8 cellular contexts compared by ENCODE assay signal in genomic region chr11:121451982-121452608, GRCh38. TPM values are rescaled to one million over a fixed set of nuclear protein-coding genes. Genes with fewer than 3 reads are reported as not detected.
DNase-seq lines count a peak whose midpoint lies in the region; ATAC-seq and FAIRE-seq lines count a peak whose summit lies in the region.

A gene with protein sequence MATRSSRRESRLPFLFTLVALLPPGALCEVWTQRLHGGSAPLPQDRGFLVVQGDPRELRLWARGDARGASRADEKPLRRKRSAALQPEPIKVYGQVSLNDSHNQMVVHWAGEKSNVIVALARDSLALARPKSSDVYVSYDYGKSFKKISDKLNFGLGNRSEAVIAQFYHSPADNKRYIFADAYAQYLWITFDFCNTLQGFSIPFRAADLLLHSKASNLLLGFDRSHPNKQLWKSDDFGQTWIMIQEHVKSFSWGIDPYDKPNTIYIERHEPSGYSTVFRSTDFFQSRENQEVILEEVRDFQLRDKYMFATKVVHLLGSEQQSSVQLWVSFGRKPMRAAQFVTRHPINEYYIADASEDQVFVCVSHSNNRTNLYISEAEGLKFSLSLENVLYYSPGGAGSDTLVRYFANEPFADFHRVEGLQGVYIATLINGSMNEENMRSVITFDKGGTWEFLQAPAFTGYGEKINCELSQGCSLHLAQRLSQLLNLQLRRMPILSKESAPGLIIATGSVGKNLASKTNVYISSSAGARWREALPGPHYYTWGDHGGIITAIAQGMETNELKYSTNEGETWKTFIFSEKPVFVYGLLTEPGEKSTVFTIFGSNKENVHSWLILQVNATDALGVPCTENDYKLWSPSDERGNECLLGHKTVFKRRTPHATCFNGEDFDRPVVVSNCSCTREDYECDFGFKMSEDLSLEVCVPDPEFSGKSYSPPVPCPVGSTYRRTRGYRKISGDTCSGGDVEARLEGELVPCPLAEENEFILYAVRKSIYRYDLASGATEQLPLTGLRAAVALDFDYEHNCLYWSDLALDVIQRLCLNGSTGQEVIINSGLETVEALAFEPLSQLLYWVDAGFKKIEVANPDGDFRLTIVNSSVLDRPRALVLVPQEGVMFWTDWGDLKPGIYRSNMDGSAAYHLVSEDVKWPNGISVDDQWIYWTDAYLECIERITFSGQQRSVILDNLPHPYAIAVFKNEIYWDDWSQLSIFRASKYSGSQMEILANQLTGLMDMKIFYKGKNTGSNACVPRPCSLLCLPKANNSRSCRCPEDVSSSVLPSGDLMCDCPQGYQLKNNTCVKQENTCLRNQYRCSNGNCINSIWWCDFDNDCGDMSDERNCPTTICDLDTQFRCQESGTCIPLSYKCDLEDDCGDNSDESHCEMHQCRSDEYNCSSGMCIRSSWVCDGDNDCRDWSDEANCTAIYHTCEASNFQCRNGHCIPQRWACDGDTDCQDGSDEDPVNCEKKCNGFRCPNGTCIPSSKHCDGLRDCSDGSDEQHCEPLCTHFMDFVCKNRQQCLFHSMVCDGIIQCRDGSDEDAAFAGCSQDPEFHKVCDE (N-terminal part only) (plus strand): TSS chr11:121452314. CDS start chr11:121452332, 18 bp downstream.

- H3K9me3 ChIP-seq in adipocyte (ENCODE audit: control insufficient read depth, low read length) = peaks cover 7% of the 10 kb centered on the region

- H3K27me3 ChIP-seq in adipocyte (replicated peaks; ENCODE audit: control insufficient read depth, insufficient read depth, low read length) = peaks cover 49% of the 10 kb centered on the region

- FAIRE-seq in HTR-8/SVneo (lab: Jason Lieb, UNC) = peak; percentile 84

- no peak within 1 kb of the TSS for H3K9ac ChIP-seq in adipocyte (ENCODE audit: low read length)

- peak; percentile 62 for DNase-seq in COR-L47 (lab: John Stamatoyannopoulos, UW)
- peak; percentile 65 for DNase-seq in HTR-8/SVneo (ENCODE audit: insufficient read length, low spot score)
- DNase-seq in SK-MEL-5 (ENCODE audit: low read depth, low spot score) = peak; percentile 62
- peak; percentile 83 for DNase-seq in adipocyte (ENCODE audit: low read depth)
- DNase-seq in left cardiac atrium = peak; percentile 78
- DNase-seq in posterior cingulate gyrus = peak; percentile 73 to 97 (median 83)
- DNase-seq in NK-92 treated with Interleukin-12 subunit alpha and Interleukin-12 subunit beta, amount 100 ng/mL, for 24 hours (lab: John Stamatoyannopoulos, UW) = no peak

- in situ Hi-C loops in SK-MEL-5 (cut with HindIII; ENCODE audit: low pct_unique_long_range_greater_than_20kb, low sequenced_read_pairs) = no loop called here

- peak within 1 kb of the TSS; percentile 78 for H3K4me3 ChIP-seq in adipocyte (ENCODE audit: low read length)

- no peaks in the 10 kb centered on the region for H3K36me3 ChIP-seq in adipocyte (ENCODE audit: control insufficient read depth, insufficient read depth, low read length, severe bottlenecking)

- intact Hi-C loops in left cardiac atrium (cut with DNase I) = loop anchor here in 1 of 2 donors (5.0 kb wide), 2 partner anchors 130 to 140 kb away; no protein-coding TSS in a partner anchor
- intact Hi-C loops in posterior cingulate gyrus (cut with DNase I) = loop anchor here (5.0 to 10.0 kb wide), 2 partner anchors 80 to 143 kb away; no protein-coding TSS in a partner anchor

- H3K4me1 ChIP-seq in adipocyte (ENCODE audit: control insufficient read depth, insufficient read depth, low read length) = peaks cover 7% of the 10 kb centered on the region

- ATAC-seq in GM19452 (IDR thresholded peaks at IDR 0.05; ENCODE audit: unreplicated experiment) = peak; percentile 49
- ATAC-seq in left cardiac atrium = peak; percentile 92 to 95

RNA-seq across cellular contexts. Expression of the gene that starts here (rescaled TPM):
- 37.6 and 45.0 TPM in 2 replicates for total RNA-seq in SK-MEL-5 (2014; rRNA removed; shearing (Covaris generic))
- 39.4 and 52.3 TPM in 2 replicates for polyA plus RNA-seq in SK-MEL-5 (2015; cell fraction: cytosol; rRNA removed)
- 32.8 and 45.2 TPM in 2 replicates for polyA plus RNA-seq in SK-MEL-5 (2015; cell fraction: nucleus; rRNA removed)
- total RNA-seq in left cardiac atrium = 10 to 100 TPM in 1 of 2 donors, 1 to 10 TPM in 1; 9.6 to 10.6 TPM
